In the genomic region with DNA sequence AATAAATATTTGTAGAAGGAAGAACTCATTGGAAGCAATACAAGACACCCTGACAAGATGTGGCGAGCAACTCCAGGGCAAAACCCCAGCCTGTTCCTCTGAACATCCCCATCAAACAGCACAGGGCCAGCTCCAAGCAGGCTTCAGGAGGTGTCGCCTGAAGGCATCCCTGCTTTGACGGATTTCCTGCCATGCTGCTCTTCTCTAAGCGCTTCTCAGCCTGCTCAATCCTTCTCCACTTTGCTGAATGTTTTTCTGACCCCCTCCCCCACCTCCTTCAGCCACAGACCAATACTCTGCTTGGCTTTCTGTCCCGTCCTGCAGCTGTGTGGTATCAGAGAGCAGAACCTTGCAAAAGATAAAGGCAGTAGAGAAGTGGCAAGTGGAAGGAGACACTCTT, we compare ENCODE assay signal across 1 cellular context.
TF ChIP-seq lines count a peak whose summit lies in the region.

No MANE protein-coding gene starts in this region.

TF ChIP-seq in H1, 55 proteins besides CTCF, POLR2A, EP300 and RAD21:
- TF ChIP-seq, protein P1, sequence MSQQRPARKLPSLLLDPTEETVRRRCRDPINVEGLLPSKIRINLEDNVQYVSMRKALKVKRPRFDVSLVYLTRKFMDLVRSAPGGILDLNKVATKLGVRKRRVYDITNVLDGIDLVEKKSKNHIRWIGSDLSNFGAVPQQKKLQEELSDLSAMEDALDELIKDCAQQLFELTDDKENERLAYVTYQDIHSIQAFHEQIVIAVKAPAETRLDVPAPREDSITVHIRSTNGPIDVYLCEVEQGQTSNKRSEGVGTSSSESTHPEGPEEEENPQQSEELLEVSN (IDR thresholded peaks at IDR 0.05): 0 out of 2 replicates have a peak, but pooled peaks have one; percentile 21
- TF ChIP-seq NRF1 (IDR thresholded peaks at IDR 0.05; ENCODE audit: low read depth, low read length): no peak
- no peak for TF ChIP-seq SIRT6 (IDR thresholded peaks at IDR 0.05; ENCODE audit: low read length)
- peak; percentile 34; the same call in 1 of the 2 replicates for TF ChIP-seq RFX5 (IDR thresholded peaks at IDR 0.05; ENCODE audit: borderline replicate concordance, low read depth, low read length)
TF ChIP-seq in H1: peak in this region for 2.
